28 cellular contexts compared by ENCODE assay signal in genomic region chr20:48665785-48666184, GRCh38.
"Had no signal": no experiment of that assay in that cellular context is flagged by ENCODE, and none has a peak within 500 bp of the region (broad histone marks: within the 10 kb centered on the region; RNA-seq: fewer than 3 reads in every experiment).

No MANE protein-coding gene starts in this region.

- H3K4me1 Mint-ChIP-seq: activated B cell treated with CpG ODN at 0.5 μM for 24 hours; activated naive CD8-positive, alpha-beta T cell treated with anti-CD3 and anti-CD28 coated beads, Interleukin-2, amount 50 U/mL, for 24 hours had no signal

- H3K4me1 ChIP-seq: breast epithelium, gastrocnemius medialis, parathyroid adenoma, right atrium auricular region, uterus had no signal

- H2AFZ ChIP-seq: hepatocyte, parathyroid adenoma had no signal

- H3K9me3 ChIP-seq: gastrocnemius medialis, right atrium auricular region, thoracic aorta, uterus had no signal

- ATAC-seq: activated CD8-positive, alpha-beta T cell treated with anti-CD3 and anti-CD28 coated beads for 36 hours; activated naive CD8-positive, alpha-beta T cell treated with anti-CD3 and anti-CD28 coated beads, Interleukin-2, amount 50 U/mL, for 24 hours; gastrocnemius medialis; left cardiac atrium; left ventricle myocardium superior had no signal

- H3K27ac ChIP-seq: breast epithelium, gastrocnemius medialis, hepatocyte, parathyroid adenoma, right atrium auricular region, thoracic aorta, uterus had no signal

- H3K27me3 Mint-ChIP-seq: activated B cell treated with CpG ODN at 0.5 μM for 24 hours; activated CD8-positive, alpha-beta T cell treated with anti-CD3 and anti-CD28 coated beads for 36 hours; activated naive CD8-positive, alpha-beta T cell treated with anti-CD3 and anti-CD28 coated beads, Interleukin-2, amount 50 U/mL, for 24 hours; central memory CD8-positive, alpha-beta T cell had no signal

- H3K27me3 ChIP-seq: breast epithelium, gastrocnemius medialis, hepatocyte, right atrium auricular region, uterus had no signal

- H3K9me3 Mint-ChIP-seq: activated B cell treated with CpG ODN at 0.5 μM for 24 hours; activated CD8-positive, alpha-beta T cell treated with anti-CD3 and anti-CD28 coated beads for 36 hours; activated naive CD8-positive, alpha-beta T cell treated with anti-CD3 and anti-CD28 coated beads, Interleukin-2, amount 50 U/mL, for 24 hours; activated T-helper 1 cell treated with anti-CD3 and anti-CD28 coated beads, Interleukin-12 subunit alpha, Interleukin-12 subunit beta, Interleukin-2, Interleukin-4 antibody, amounts not matched to agents 30 ng/mL and 10 ng/mL and 1 ng/mL, durations not matched to agents 14 hours and 24 hours and 36 hours; central memory CD8-positive, alpha-beta T cell had no signal

- H3K9ac ChIP-seq: parathyroid adenoma had no signal

- DNase-seq: activated B cell treated with CpG ODN at 0.5 μM for 24 hours; activated CD4-positive, alpha-beta T cell treated with anti-CD3 and anti-CD28 coated beads, Interleukin-2, amount 50 U/mL, for 1 hour; activated CD8-positive, alpha-beta T cell treated with anti-CD3 and anti-CD28 coated beads for 36 hours; activated gamma-delta T cell; activated naive CD4-positive, alpha-beta T cell treated with anti-CD3 and anti-CD28 coated beads, Interleukin-2, amount 50 U/mL, for 16 hours; activated naive CD8-positive, alpha-beta T cell treated with anti-CD3 and anti-CD28 coated beads, Interleukin-2, amount 50 U/mL, for 24 hours; amygdala; dermis blood vessel endothelial cell; effector CD8-positive, alpha-beta T cell; gastrocnemius medialis; islet precursor cell; left cardiac atrium; left ventricle myocardium superior; mammary epithelial cell; nucleus accumbens; stimulated activated CD4-positive, alpha-beta T cell treated with anti-CD3 and anti-CD28 coated beads, Interleukin-15, amount 100 ng/mL, for 24 hours; stimulated activated CD4-positive, alpha-beta T cell treated with anti-CD3 and anti-CD28 coated beads, Interleukin-2, amount 100 ng/mL, for 24 hours; stimulated activated naive CD4-positive, alpha-beta T cell treated with Interleukin-2 at 50 U/mL for 16 hours; T-helper 2 cell; trophoblast cell; uterus had no signal

- H3K4me3 ChIP-seq: breast epithelium, gastrocnemius medialis, hepatocyte, right atrium auricular region, thoracic aorta, uterus had no signal

- H3K27ac Mint-ChIP-seq: activated B cell treated with CpG ODN at 0.5 μM for 24 hours; activated CD8-positive, alpha-beta T cell treated with anti-CD3 and anti-CD28 coated beads for 36 hours; activated naive CD8-positive, alpha-beta T cell treated with anti-CD3 and anti-CD28 coated beads, Interleukin-2, amount 50 U/mL, for 24 hours; activated T-helper 1 cell treated with anti-CD3 and anti-CD28 coated beads, Interleukin-12 subunit alpha, Interleukin-12 subunit beta, Interleukin-2, Interleukin-4 antibody, amounts not matched to agents 30 ng/mL and 10 ng/mL and 1 ng/mL, durations not matched to agents 14 hours and 24 hours and 36 hours had no signal

- H3K4me3 Mint-ChIP-seq: activated B cell treated with CpG ODN at 0.5 μM for 24 hours; activated CD8-positive, alpha-beta T cell treated with anti-CD3 and anti-CD28 coated beads for 36 hours; activated naive CD8-positive, alpha-beta T cell treated with anti-CD3 and anti-CD28 coated beads, Interleukin-2, amount 50 U/mL, for 24 hours; activated T-helper 1 cell treated with anti-CD3 and anti-CD28 coated beads, Interleukin-12 subunit alpha, Interleukin-12 subunit beta, Interleukin-2, Interleukin-4 antibody, amounts not matched to agents 30 ng/mL and 10 ng/mL and 1 ng/mL, durations not matched to agents 14 hours and 24 hours and 36 hours; central memory CD8-positive, alpha-beta T cell had no signal

- H3K36me3 ChIP-seq: breast epithelium, gastrocnemius medialis, right atrium auricular region, uterus had no signal

- H3K4me2 ChIP-seq: hepatocyte had no signal
